In genomic region chr2:120398961-120399888, GRCh38 we compare ENCODE assay signal across 15 cellular contexts. TPM values are rescaled to one million over a fixed set of nuclear protein-coding genes. Genes with fewer than 3 reads are reported as not detected.
A peak's percentile ranks its signal among the peaks of the same experiment; 100 is the strongest.
DNase-seq lines count a peak whose midpoint lies in the region; ATAC-seq, FAIRE-seq and TF ChIP-seq lines count a peak whose summit lies in the region.
"Had no signal": no experiment of that assay in that cellular context is flagged by ENCODE, and none has a peak within 500 bp of the region (broad histone marks: within the 10 kb centered on the region; RNA-seq: fewer than 3 reads in every experiment).

No MANE protein-coding gene starts in this region.

- TF ChIP-seq CTCF in RWPE1 (conservative IDR thresholded peaks at IDR 0.05; ENCODE audit: low read depth) (no peak), kidney (IDR thresholded peaks at IDR 0.05; ENCODE audit: borderline replicate concordance, extremely low read depth, insufficient read depth) (no peak), testis (IDR thresholded peaks at IDR 0.05) (no peak)

- H3K27ac ChIP-seq in RWPE1: no peak overlapping the region
- no peak overlapping the region for H3K27ac ChIP-seq in kidney (ENCODE audit: low read depth in 2 of 2, low read length in 2 of 2)
- H3K27ac ChIP-seq in testis: no peak overlapping the region
- H3K27ac ChIP-seq: thoracic aorta had no signal

- no peak for FAIRE-seq in kidney (lab: Jason Lieb, UNC)
- FAIRE-seq: A204.1, GM12892 had no signal

- POLR2A ChIA-PET in RWPE1 (lab: Yijun Ruan, JAX; ENCODE audit: low non-redundant PET): no interaction called here

- H3K9me3 ChIP-seq in kidney (ENCODE audit: control insufficient read depth in 1 of 2, low read length in 2 of 2) (no peaks in the 10 kb centered on the region), testis (no peaks in the 10 kb centered on the region)
- H3K9me3 ChIP-seq: thoracic aorta had no signal

- H3K4me1 ChIP-seq in kidney (ENCODE audit: control insufficient read depth in 1 of 2, insufficient read depth in 1 of 2, low read depth in 1 of 2, low read length in 2 of 2) (no peaks in the 10 kb centered on the region), testis (peaks cover 8% of the 10 kb centered on the region)

- H3K36me3 ChIP-seq in kidney (ENCODE audit: control insufficient read depth in 1 of 2, insufficient read depth in 2 of 2, low read length in 2 of 2) (no peaks in the 10 kb centered on the region), testis (ENCODE audit: low read depth, missing control alignments) (no peaks in the 10 kb centered on the region)
- H3K36me3 ChIP-seq: thoracic aorta had no signal

- intact Hi-C loops in kidney (cut with DNase I): no loop called here
- intact Hi-C loops in testis (cut with DNase I; ENCODE audit: low total_unique reads): no loop called here

- CTCF ChIA-PET in RWPE1 (lab: Yijun Ruan, JAX): interaction anchor here (0.6 to 1.0 kb wide), 2 partner anchors 24 to 86 kb away, joined by 3 to 4 read pairs; no protein-coding TSS in a partner anchor

- H3K4me3 ChIP-seq in kidney (ENCODE audit: low read length in 2 of 2) (no peak overlapping the region), testis (no peak overlapping the region)
- H3K4me3 ChIP-seq: GM23338, thoracic aorta had no signal

- ATAC-seq in HG02678 (IDR thresholded peaks at IDR 0.05; ENCODE audit: unreplicated experiment): no peak
- ATAC-seq: activated naive CD8-positive, alpha-beta T cell treated with anti-CD3 and anti-CD28 coated beads, Interleukin-2, amount 50 U/mL, for 24 hours; GM23338 had no signal

- TF ChIP-seq POLR2A in testis (IDR thresholded peaks at IDR 0.05): no peak

- DNase-seq in activated CD8-positive, alpha-beta memory T cell treated with anti-CD3 and anti-CD28 coated beads for 24 hours: peak; percentile 24
- DNase-seq in activated CD8-positive, alpha-beta memory T cell treated with anti-CD3 and anti-CD28 coated beads, Interleukin-2, amount 50 U/mL, for 4 hours: no peak
- peak; percentile 53 for DNase-seq in RWPE1 (ENCODE audit: low spot score)
- peak; percentile 64 for DNase-seq in kidney
- DNase-seq in testis: peak; percentile 12
- DNase-seq in NCI-H82 (lab: John Stamatoyannopoulos, UW): no peak
- no peak for DNase-seq in D341Med (ENCODE audit: low spot score)
- DNase-seq: activated naive CD8-positive, alpha-beta T cell treated with anti-CD3 and anti-CD28 coated beads, Interleukin-2, amount 50 U/mL, for 24 hours; NCI-H187 treated with DMSO at 0.1 percent for 48 hours had no signal

- H3K27me3 ChIP-seq in testis: no peaks in the 10 kb centered on the region

- H3K9ac ChIP-seq in kidney (ENCODE audit: low read length in 2 of 2): no peak overlapping the region

- WGBS in testis, 2 donors: 87 to 91% methylated on average over 17 to 24 of the region's 24 CpGs

RNA-seq across cellular contexts. Expression of gene INHBB, which starts 53.3 kb away (rescaled TPM):
- total RNA-seq in kidney: 3.7 TPM
- 0.49 TPM for polyA plus RNA-seq in kidney (ENCODE audit: insufficient read depth, low read depth, low replicate concordance)
- total RNA-seq in testis: 100 to 1,000 TPM in 1 of 2 donors, 10 to 100 TPM in 1; 55.4 to 123 TPM
- polyA plus RNA-seq in testis (ENCODE audit: insufficient read depth, low read depth, low replicate concordance): 46.1 TPM
- total RNA-seq: natural killer cell treated with Interleukin-12 subunit alpha and Interleukin-12 subunit beta and Interleukin-15 and Interleukin-18, amount 100 ng/mL, for 72 hours had no signal
- polyA plus RNA-seq: GM23338 had no signal

Comparison
In these comparisons a context has a peak if more than half of its experiments do, and no peak if none do; other contexts are left out.
1. DNase-seq: peak in activated CD8-positive, alpha-beta memory T cell treated with anti-CD3 and anti-CD28 coated beads for 24 hours (single experiment), RWPE1 (single experiment), kidney (single experiment) and testis (single experiment); none in activated CD8-positive, alpha-beta memory T cell treated with anti-CD3 and anti-CD28 coated beads, Interleukin-2, amount 50 U/mL, for 4 hours (single experiment), NCI-H82 (single experiment) and D341Med (single experiment).
2. RNA of gene INHBB, which starts 53.3 kb away (total RNA-seq): 55.4 to 123 TPM in testis; 3.7 TPM in kidney (single experiment); every median in the first group is over 10 times any median in the second.